In the genomic region with DNA sequence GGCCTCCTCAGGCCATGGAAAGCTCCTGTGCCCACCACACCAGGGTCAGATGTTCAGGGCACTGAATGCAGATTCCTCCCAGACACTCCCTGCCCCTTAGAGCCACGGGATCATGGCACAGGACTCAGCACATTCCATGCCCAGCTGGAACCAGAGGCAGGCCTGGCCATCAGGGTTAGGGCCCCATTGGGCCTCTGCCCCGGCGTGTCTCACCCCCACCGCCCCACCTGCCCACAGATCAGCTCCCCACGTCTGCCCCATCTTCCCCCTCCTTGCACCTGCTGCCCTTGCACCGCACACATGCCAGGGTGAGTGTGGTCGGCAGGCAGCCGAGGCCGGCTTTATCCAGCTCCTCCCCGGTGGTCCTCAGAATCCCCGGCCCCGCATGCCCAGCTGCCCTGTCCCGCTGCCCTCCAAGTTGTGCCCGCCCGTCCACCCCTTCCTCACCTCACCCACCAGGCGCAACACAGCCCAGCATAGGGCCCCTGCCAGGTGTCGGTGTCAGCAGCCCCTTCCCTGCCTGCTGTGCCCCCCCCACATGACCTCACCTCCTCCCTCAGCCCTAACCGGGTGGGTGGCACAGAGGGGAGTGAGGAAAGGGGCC, we compare ENCODE assay signal across 30 cellular contexts. TPM values are rescaled to one million over a fixed set of nuclear protein-coding genes. Genes with fewer than 3 reads are reported as not detected.
"Had no signal": no experiment of that assay in that cellular context is flagged by ENCODE, and none has a peak within 500 bp of the region (broad histone marks: within the 10 kb centered on the region; RNA-seq: fewer than 3 reads in every experiment).

No MANE protein-coding gene starts in this region.

- H3K9me3 ChIP-seq: breast epithelium, MG63 had no signal

- H3K4me3 ChIP-seq: breast epithelium, MG63 had no signal

- H3K4me3 Mint-ChIP-seq: activated B cell treated with CpG ODN at 0.5 μM for 24 hours; activated CD4-positive, alpha-beta T cell treated with anti-CD3 and anti-CD28 coated beads, Interleukin-2, amount 10 ng/mL, durations not matched to agents 24 days and 14 days; activated CD8-positive, alpha-beta memory T cell treated with anti-CD3 and anti-CD28 coated beads, Interleukin-2, amount 10 ng/mL, durations not matched to agents 7 days and 5 days; activated naive CD4-positive, alpha-beta T cell treated with anti-CD3 and anti-CD28 coated beads, Interleukin-2, amount 50 U/mL, for 24 hours; activated T-cell treated with anti-CD3 and anti-CD28 coated beads, Interleukin-2, amount 50 U/mL, for 24 hours; activated T-helper 1 cell treated with anti-CD3 and anti-CD28 coated beads, Interleukin-12 subunit alpha, Interleukin-12 subunit beta, Interleukin-2, Interleukin-4 antibody, amounts not matched to agents 30 ng/mL and 10 ng/mL and 1 ng/mL, durations not matched to agents 14 hours and 24 hours and 36 hours; T-helper 17 cell had no signal

- FAIRE-seq: RCC 7860, TTC549 had no signal

- H3K27ac ChIP-seq: breast epithelium had no signal

- H3K27me3 Mint-ChIP-seq: activated B cell treated with CpG ODN at 0.5 μM for 24 hours, T-helper 17 cell had no signal

- DNase-seq: activated B cell treated with CpG ODN at 0.5 μM for 24 hours; activated CD4-positive, alpha-beta T cell treated with anti-CD3 and anti-CD28 coated beads for 1 hour; activated CD4-positive, alpha-beta T cell treated with anti-CD3 and anti-CD28 coated beads, Interleukin-2, amount 10 ng/mL, durations not matched to agents 24 days and 14 days; activated CD4-positive, alpha-beta T cell treated with anti-CD3 and anti-CD28 coated beads, Interleukin-2, amount 50 U/mL, for 48 hours; activated CD8-positive, alpha-beta memory T cell treated with anti-CD3 and anti-CD28 coated beads, Interleukin-2, amount 10 ng/mL, durations not matched to agents 7 days and 5 days; activated effector memory CD4-positive, alpha-beta T cell treated with Interleukin-2 at 50 U/mL for 16 hours; activated naive CD4-positive, alpha-beta T cell; activated T-cell treated with anti-CD3 and anti-CD28 coated beads, Interleukin-2, amount 50 U/mL, for 24 hours; aorta; caudate nucleus; MG63; NCI-H1105; NCI-H1436; NCI-H1694 treated with DMSO at 0.1 percent for 48 hours; NCI-H2029 treated with DMSO at 0.1 percent for 48 hours; NCI-H345; NCI-H510A; NCI-H526 treated with DMSO at 0.1 percent for 48 hours; NK-92 treated with Interleukin-12 subunit alpha and Interleukin-12 subunit beta, amount 100 ng/mL, for 24 hours; OCI-M1; SHP77 treated with DMSO at 0.1 percent for 48 hours; T-helper 17 cell; T1000 had no signal

- H3K27me3 ChIP-seq: MG63 had no signal

- H3K36me3 Mint-ChIP-seq: activated CD8-positive, alpha-beta memory T cell treated with anti-CD3 and anti-CD28 coated beads, Interleukin-2, amount 10 ng/mL, durations not matched to agents 7 days and 5 days; activated naive CD4-positive, alpha-beta T cell treated with anti-CD3 and anti-CD28 coated beads, Interleukin-2, amount 50 U/mL, for 24 hours had no signal

- H3K9me3 Mint-ChIP-seq: activated B cell treated with CpG ODN at 0.5 μM for 24 hours; activated CD4-positive, alpha-beta T cell treated with anti-CD3 and anti-CD28 coated beads, Interleukin-2, amount 10 ng/mL, durations not matched to agents 24 days and 14 days; activated naive CD4-positive, alpha-beta T cell treated with anti-CD3 and anti-CD28 coated beads, Interleukin-2, amount 50 U/mL, for 24 hours; activated T-cell treated with anti-CD3 and anti-CD28 coated beads, Interleukin-2, amount 50 U/mL, for 24 hours; activated T-helper 1 cell treated with anti-CD3 and anti-CD28 coated beads, Interleukin-12 subunit alpha, Interleukin-12 subunit beta, Interleukin-2, Interleukin-4 antibody, amounts not matched to agents 30 ng/mL and 10 ng/mL and 1 ng/mL, durations not matched to agents 14 hours and 24 hours and 36 hours had no signal

- H3K36me3 ChIP-seq: breast epithelium, MG63 had no signal

- ATAC-seq: activated CD8-positive, alpha-beta memory T cell treated with anti-CD3 and anti-CD28 coated beads, Interleukin-2, amount 10 ng/mL, durations not matched to agents 7 days and 5 days; T-helper 17 cell had no signal

- H3K27ac Mint-ChIP-seq: activated B cell treated with CpG ODN at 0.5 μM for 24 hours; activated CD4-positive, alpha-beta T cell treated with anti-CD3 and anti-CD28 coated beads, Interleukin-2, amount 10 ng/mL, durations not matched to agents 24 days and 14 days; activated CD8-positive, alpha-beta memory T cell treated with anti-CD3 and anti-CD28 coated beads, Interleukin-2, amount 10 ng/mL, durations not matched to agents 7 days and 5 days; activated naive CD4-positive, alpha-beta T cell treated with anti-CD3 and anti-CD28 coated beads, Interleukin-2, amount 50 U/mL, for 24 hours; activated T-cell treated with anti-CD3 and anti-CD28 coated beads, Interleukin-2, amount 50 U/mL, for 24 hours; activated T-helper 1 cell treated with anti-CD3 and anti-CD28 coated beads, Interleukin-12 subunit alpha, Interleukin-12 subunit beta, Interleukin-2, Interleukin-4 antibody, amounts not matched to agents 30 ng/mL and 10 ng/mL and 1 ng/mL, durations not matched to agents 14 hours and 24 hours and 36 hours; T-helper 17 cell had no signal

RNA-seq across cellular contexts. Expression of gene SRMS, which starts 2.2 kb away (rescaled TPM):
- total RNA-seq: activated CD4-positive, alpha-beta T cell treated with anti-CD3 and anti-CD28 coated beads, Interleukin-2, amount 10 ng/mL, durations not matched to agents 24 days and 14 days; activated CD8-positive, alpha-beta memory T cell treated with anti-CD3 and anti-CD28 coated beads, Interleukin-2, amount 10 ng/mL, durations not matched to agents 7 days and 5 days; activated T-helper 1 cell treated with anti-CD3 and anti-CD28 coated beads, Interleukin-12 subunit alpha, Interleukin-12 subunit beta, Interleukin-2, Interleukin-4 antibody, amounts not matched to agents 30 ng/mL and 10 ng/mL and 1 ng/mL, durations not matched to agents 14 hours and 24 hours and 36 hours; aorta; cerebellum; SK-MEL-5; T-helper 17 cell had no signal

RNA-seq across cellular contexts. Expression of gene FNDC11, which starts 4.2 kb away (rescaled TPM):
- total RNA-seq: SK-MEL-5 had no signal

RNA-seq across cellular contexts. Expression of gene PTK6, which starts 12.6 kb away (rescaled TPM):
- total RNA-seq: cerebellum, SK-MEL-5 had no signal
